Comparison of ENCODE assay signal across 32 cellular contexts in genomic region chr15:27635916-27636315, GRCh38.
DNase-seq lines count a peak whose midpoint lies in the region; ATAC-seq, FAIRE-seq and TF ChIP-seq lines count a peak whose summit lies in the region.
"Had no signal": no experiment of that assay in that cellular context is flagged by ENCODE, and none has a peak within 500 bp of the region (broad histone marks: within the 10 kb centered on the region; RNA-seq: fewer than 3 reads in every experiment).

No MANE protein-coding gene starts in this region.

- no peak overlapping the region for H3K4me2 ChIP-seq in HepG2 (ENCODE audit: low read depth, low read length)
- H3K4me2 ChIP-seq in A549 = no peak overlapping the region
- H3K4me2 ChIP-seq in IMR-90 (ENCODE audit: low read depth, low read length) = no peak overlapping the region
- H3K4me2 ChIP-seq in K562 (ENCODE audit: insufficient read depth, low read length) = no peak overlapping the region
- H3K4me2 ChIP-seq: BLaER1; BLaER1 treated with 17β-estradiol and CSF1 and Interleukin-3, amounts not matched to agents 10 nM and 100 nM had no signal

- no peak overlapping the region for H2AK9ac ChIP-seq in IMR-90 (replicated peaks; ENCODE audit: low read depth, low read length, poor library complexity)

- CTCF ChIA-PET in HepG2 (lab: Yijun Ruan, JAX; ENCODE audit: low intra/inter-chr PET ratio, low total read pairs) (no interaction called here), A549 (lab: Yijun Ruan, JAX) (no interaction called here), IMR-90 (lab: Yijun Ruan, JAX) (no interaction called here), K562 (lab: Yijun Ruan, JAX; ENCODE audit: low intra/inter-chr PET ratio) (no interaction called here)

- intact Hi-C loops in HepG2 (cut with micrococcal nuclease; ENCODE audit: unreplicated experiment) (no loop called here), right lobe of liver (cut with DNase I) (no loop called here), IMR-90 (cut with micrococcal nuclease) (no loop called here), K562 (cut with micrococcal nuclease) (no loop called here)

- H4K91ac ChIP-seq in IMR-90 (ENCODE audit: insufficient read depth, low read depth, low read length) = no peak overlapping the region

- no peak overlapping the region for H2BK5ac ChIP-seq in IMR-90 (ENCODE audit: low read depth, low read length, poor library complexity, severe bottlenecking)

- no peaks in the 10 kb centered on the region for H4K20me1 ChIP-seq in HepG2 (ENCODE audit: insufficient read depth, low read length)
- H4K20me1 ChIP-seq in IMR-90 (ENCODE audit: insufficient read depth, low read length) = no peaks in the 10 kb centered on the region
- H4K20me1 ChIP-seq in K562 (replicated peaks; ENCODE audit: control insufficient read depth, insufficient read depth, low read length) = no peaks in the 10 kb centered on the region
- H4K20me1 ChIP-seq: BLaER1; BLaER1 treated with 17β-estradiol and CSF1 and Interleukin-3, amounts not matched to agents 10 nM and 100 nM had no signal

- H3K23ac ChIP-seq in IMR-90 (ENCODE audit: low read depth, low read length) = no peak overlapping the region

- POLR2A ChIA-PET in HepG2 (lab: Yijun Ruan, JAX) (no interaction called here), A549 (lab: Yijun Ruan, JAX) (no interaction called here), IMR-90 (lab: Charles Lee; ENCODE audit: unreplicated experiment) (no interaction called here), K562 (lab: Yijun Ruan, JAX) (interaction anchor here (0.8 kb wide), 1 partner anchor 57 kb away, joined by 3 read pairs; no protein-coding TSS in a partner anchor)

- WGBS in HepG2 (ENCODE audit: low lambda C conversion rate) = 4% methylated on average over 2 of the region's 2 CpGs
- WGBS in right lobe of liver (ENCODE audit: insufficient coverage, low coverage, low lambda C conversion rate, missing lambda C conversion rate) = 36% methylated on average over 2 of the region's 2 CpGs
- WGBS in A549 (ENCODE audit: missing lambda C conversion rate) = 2% methylated on average over 2 of the region's 2 CpGs
- WGBS in IMR-90 (ENCODE audit: extremely low coverage in 2 of 2, insufficient read length in 1 of 2), 2 experiments = no CpG with 5 or more reads among the region's 2 CpGs
- WGBS in K562 (ENCODE audit: insufficient coverage, low coverage, missing lambda C conversion rate) = 0% methylated on average over 2 of the region's 2 CpGs

- no peak overlapping the region for H2BK120ac ChIP-seq in IMR-90 (ENCODE audit: low read depth, low read length)

- H2BK20ac ChIP-seq in IMR-90 (ENCODE audit: low read depth, low read length) = no peak overlapping the region

- no peak overlapping the region for H4K5ac ChIP-seq in IMR-90 (ENCODE audit: low read depth, low read length)

- H3K27ac ChIP-seq in HepG2 (ENCODE audit: extremely low read length, insufficient read depth, low read length) (no peak overlapping the region), right lobe of liver (no peak overlapping the region), A549 (no peak overlapping the region), IMR-90 (ENCODE audit: insufficient read depth, low read length) (no peak overlapping the region), K562 (ENCODE audit: extremely low read depth, low read depth, low read length) (no peak overlapping the region)
- H3K27ac ChIP-seq: 22Rv1; BLaER1; BLaER1 treated with 17β-estradiol and CSF1 and Interleukin-3, amounts not matched to agents 10 nM and 100 nM; C4-2B had no signal

- no peak for FAIRE-seq in HepG2 (lab: Jason Lieb, UNC)
- FAIRE-seq in A549 (lab: Jason Lieb, UNC) = no peak
- no peak for FAIRE-seq in K562 (lab: Jason Lieb, UNC)
- no peak for FAIRE-seq in urothelium cell line (lab: Jason Lieb, UNC)
- FAIRE-seq: A204.1, D721Med had no signal

- TF ChIP-seq POLR2A in HepG2 (IDR thresholded peaks at IDR 0.05; ENCODE audit: insufficient read depth in 1 of 2, low read depth in 2 of 2, low read length in 2 of 2) (no peak), right lobe of liver (IDR thresholded peaks at IDR 0.05) (no peak), A549 (IDR thresholded peaks at IDR 0.05; ENCODE audit: low read length) (no peak), IMR-90 (IDR thresholded peaks at IDR 0.05; ENCODE audit: low read depth, low read length) (no peak), K562 (conservative IDR thresholded peaks at IDR 0.05) (no peak)

- H4K8ac ChIP-seq in IMR-90 (ENCODE audit: low read depth in 2 of 2, low read length in 2 of 2) = no peak overlapping the region

- no peak for TF ChIP-seq RAD21 in HepG2 (CRISPR knock-in tag; IDR thresholded peaks at IDR 0.05)
- no peak for TF ChIP-seq RAD21 in A549 (conservative IDR thresholded peaks at IDR 0.05 in 1 of 2, IDR thresholded peaks at IDR 0.05 in 1 of 2)
- no peak for TF ChIP-seq RAD21 in IMR-90 (IDR thresholded peaks at IDR 0.05; ENCODE audit: low read length)
- no peak for TF ChIP-seq RAD21 in K562 (CRISPR knock-in tag; conservative IDR thresholded peaks at IDR 0.05 in 1 of 2, IDR thresholded peaks at IDR 0.05 in 1 of 2)

- TF ChIP-seq CTCF in HepG2 (CRISPR knock-in tag; IDR thresholded peaks at IDR 0.05) (no peak), right lobe of liver (IDR thresholded peaks at IDR 0.05) (no peak), A549 (IDR thresholded peaks at IDR 0.05) (no peak), IMR-90 (conservative IDR thresholded peaks at IDR 0.05; ENCODE audit: low read depth, low read length) (no peak), K562 (IDR thresholded peaks at IDR 0.05 in 2 of 3, conservative IDR thresholded peaks at IDR 0.05 in 1 of 3; ENCODE audit: insufficient read depth in 2 of 3, low read depth in 1 of 3, low read length in 3 of 3) (no peak)

- no peaks in the 10 kb centered on the region for H3K4me1 ChIP-seq in HepG2 (ENCODE audit: insufficient read depth, low read length)
- H3K4me1 ChIP-seq in right lobe of liver = no peaks in the 10 kb centered on the region
- no peaks in the 10 kb centered on the region for H3K4me1 ChIP-seq in A549
- H3K4me1 ChIP-seq in IMR-90 (ENCODE audit: control insufficient read depth, insufficient read depth, low read length) = no peaks in the 10 kb centered on the region
- no peaks in the 10 kb centered on the region for H3K4me1 ChIP-seq in K562 (replicated peaks in 1 of 2; ENCODE audit: control insufficient read depth in 2 of 2, insufficient read depth in 2 of 2, low read length in 2 of 2)
- H3K4me1 ChIP-seq: BE2C, Caco-2 had no signal

- no peak overlapping the region for H2BK15ac ChIP-seq in IMR-90 (ENCODE audit: low read depth, low read length)

- in situ Hi-C loops in HepG2 (cut with HindIII; ENCODE audit: extremely low pct_ligation_motif_present, low pct_unique_long_range_greater_than_20kb) = no loop called here
- in situ Hi-C loops in IMR-90 (cut with MboI; ENCODE audit: low sequenced_read_pairs) = no loop called here
- in situ Hi-C loops in K562 (cut with MboI) = no loop called here

- H3K14ac ChIP-seq in IMR-90 (replicated peaks; ENCODE audit: low read depth, low read length) = no peak overlapping the region

- no peak for DNase-seq in HepG2 (ENCODE audit: low spot score)
- DNase-seq in right lobe of liver = no peak
- DNase-seq in A549 (ENCODE audit: low read depth in 1 of 2, low spot score in 1 of 2) = no peak
- no peak for DNase-seq in IMR-90
- no peak for DNase-seq in K562 (ENCODE audit: extremely low read depth in 1 of 4, low spot score in 3 of 4)
- no peak for DNase-seq in activated naive CD4-positive, alpha-beta T cell (lab: John Stamatoyannopoulos, UW)
- no peak for DNase-seq in stimulated activated CD4-positive, alpha-beta T cell treated with anti-CD3 and anti-CD28 coated beads, Interleukin-12 subunit alpha, Interleukin-12 subunit beta, amount 100 ng/mL, for 4 hours
- DNase-seq in urothelium cell line (ENCODE audit: low spot score) = no peak
- DNase-seq: 8988T; ACHN; AML-193; BE2C; C1 segment of cervical spinal cord; Caco-2; Calu3; CD4-positive, alpha-beta memory T cell; CD4-positive, alpha-beta T cell; CD4-positive, CD25-positive, alpha-beta regulatory T cell; CD8-positive, alpha-beta memory T cell; CD8-positive, alpha-beta T cell; COR-L47; DMS 273 treated with DMSO at 0.1 percent for 48 hours; DMS153; DMS53; DND-41; EL had no signal

- no peaks in the 10 kb centered on the region for H3K79me1 ChIP-seq in IMR-90 (ENCODE audit: low read depth in 1 of 2, low read length in 2 of 2)

- H3K56ac ChIP-seq in IMR-90 (ENCODE audit: extremely low read depth, insufficient read depth, low read length) = no peak overlapping the region

- H3K27me3 ChIP-seq in HepG2 (ENCODE audit: control insufficient read depth in 1 of 2, insufficient read depth in 2 of 2, low read length in 2 of 2) (no peaks in the 10 kb centered on the region), right lobe of liver (no peaks in the 10 kb centered on the region), IMR-90 (ENCODE audit: control insufficient read depth, insufficient read depth, low read length) (no peaks in the 10 kb centered on the region), K562 (ENCODE audit: control insufficient read depth in 2 of 2, insufficient read depth in 2 of 2, low read length in 2 of 2) (no peaks in the 10 kb centered on the region; a peak in 1 of 5 replicates)
- H3K27me3 ChIP-seq: BE2C; BLaER1; BLaER1 treated with 17β-estradiol and CSF1 and Interleukin-3, amounts not matched to agents 10 nM and 100 nM had no signal

- TF ChIP-seq EP300 in HepG2 (IDR thresholded peaks at IDR 0.05; ENCODE audit: low read depth in 2 of 2, low read length in 2 of 2) = no peak
- no peak for TF ChIP-seq EP300 in HepG2 (CRISPR knock-in tag; IDR thresholded peaks at IDR 0.05; ENCODE audit: borderline replicate concordance)
- TF ChIP-seq EP300 in A549 (IDR thresholded peaks at IDR 0.05) = no peak
- TF ChIP-seq EP300 in K562 (IDR thresholded peaks at IDR 0.05; ENCODE audit: low read length) = no peak

- no peaks in the 10 kb centered on the region for H3K9me1 ChIP-seq in IMR-90 (ENCODE audit: insufficient read depth, low read length)
- no peaks in the 10 kb centered on the region for H3K9me1 ChIP-seq in K562 (ENCODE audit: control insufficient read depth, insufficient read depth, low read length)

- H2AK5ac ChIP-seq in IMR-90 (ENCODE audit: low read depth, low read length) = no peak overlapping the region

- no peak for ATAC-seq in HepG2
- ATAC-seq in right lobe of liver = no peak
- no peak for ATAC-seq in A549
- ATAC-seq in IMR-90 (ENCODE audit: low read depth) = no peak
- ATAC-seq in K562 = no peak
- ATAC-seq: CD8-positive, alpha-beta T cell had no signal

- H3K9me3 ChIP-seq in HepG2 (ENCODE audit: low read length) = no peaks in the 10 kb centered on the region; the same call in 1 of the 2 replicates
- no peaks in the 10 kb centered on the region for H3K9me3 ChIP-seq in right lobe of liver
- H3K9me3 ChIP-seq in A549 = peaks cover 15% of the 10 kb centered on the region
- peaks cover 19% of the 10 kb centered on the region; the same call in 1 of the 2 replicates for H3K9me3 ChIP-seq in IMR-90 (ENCODE audit: control insufficient read depth, insufficient read depth, low read length)
- H3K9me3 ChIP-seq in K562 (replicated peaks; ENCODE audit: control insufficient read depth, insufficient read depth, low read depth, low read length) = no peaks in the 10 kb centered on the region
- H3K9me3 ChIP-seq: BE2C, Caco-2 had no signal

- H3K9ac ChIP-seq in HepG2 (ENCODE audit: insufficient read depth, low read depth, low read length) (no peak overlapping the region), IMR-90 (ENCODE audit: low read depth, low read length) (no peak overlapping the region), K562 (ENCODE audit: insufficient read depth in 1 of 2, low read depth in 2 of 2, low read length in 2 of 2) (no peak overlapping the region)
- H3K9ac ChIP-seq: BLaER1; BLaER1 treated with 17β-estradiol and CSF1 and Interleukin-3, amounts not matched to agents 10 nM and 100 nM had no signal

- H2AFZ ChIP-seq in HepG2 (ENCODE audit: low read length) (no peak overlapping the region), IMR-90 (replicated peaks; ENCODE audit: low read length, poor library complexity) (no peak overlapping the region), K562 (ENCODE audit: low read depth, low read length) (no peak overlapping the region)

- dilution Hi-C loops in IMR-90 (cut with HindIII; ENCODE audit: low sequenced_read_pairs, unreplicated experiment) = no loop called here

- BruUV-seq in HepG2 (replicated peaks; lab: Mats Ljungman, UMichigan) = no TSS peak
- BruUV-seq in IMR-90 (replicated peaks; lab: Mats Ljungman, UMichigan) = no TSS peak
- no TSS peak for BruUV-seq in K562 (replicated peaks; lab: Mats Ljungman, UMichigan)

- H3K4me3 ChIP-seq in HepG2 (replicated peaks in 1 of 3; ENCODE audit: insufficient read depth in 1 of 3, low read depth in 2 of 3, low read length in 3 of 3) (no peak overlapping the region), right lobe of liver (no peak overlapping the region), A549 (no peak overlapping the region), IMR-90 (ENCODE audit: insufficient read depth, low read depth, low read length) (no peak overlapping the region), K562 (no peak overlapping the region)
- H3K4me3 ChIP-seq: BLaER1; BLaER1 treated with 17β-estradiol and CSF1 and Interleukin-3, amounts not matched to agents 10 nM and 100 nM had no signal

- H3K18ac ChIP-seq in IMR-90 (ENCODE audit: low read depth, low read length) = no peak overlapping the region

- H3K79me2 ChIP-seq in HepG2 (ENCODE audit: insufficient read depth, low read length) (no peaks in the 10 kb centered on the region), K562 (ENCODE audit: control insufficient read depth, insufficient read depth, low read length) (no peaks in the 10 kb centered on the region)

- H3K36me3 ChIP-seq in HepG2 (replicated peaks in 1 of 2; ENCODE audit: control insufficient read depth in 1 of 2, insufficient read depth in 2 of 2, low read length in 2 of 2) = no peaks in the 10 kb centered on the region
- no peaks in the 10 kb centered on the region for H3K36me3 ChIP-seq in right lobe of liver
- H3K36me3 ChIP-seq in IMR-90 (ENCODE audit: control insufficient read depth, insufficient read depth, low read length) = no peaks in the 10 kb centered on the region
- H3K36me3 ChIP-seq in K562 (ENCODE audit: control insufficient read depth, insufficient read depth, low read length) = no peaks in the 10 kb centered on the region
- H3K36me3 ChIP-seq: BE2C; BLaER1; BLaER1 treated with 17β-estradiol and CSF1 and Interleukin-3, amounts not matched to agents 10 nM and 100 nM had no signal

- no peak overlapping the region for H3K4ac ChIP-seq in IMR-90 (ENCODE audit: low read depth, low read length)

Comparison
In these comparisons a context has a peak if more than half of its experiments do, and no peak if none do; other contexts are left out.
1. Of the 241 proteins assayed by ChIP-seq in both HepG2 and K562: peak only in HepG2: MAFF and MAFK; only in K562: none; in both: none; in neither: 239.